ENCODE assay signal across 9 cellular contexts in the genomic region with DNA sequence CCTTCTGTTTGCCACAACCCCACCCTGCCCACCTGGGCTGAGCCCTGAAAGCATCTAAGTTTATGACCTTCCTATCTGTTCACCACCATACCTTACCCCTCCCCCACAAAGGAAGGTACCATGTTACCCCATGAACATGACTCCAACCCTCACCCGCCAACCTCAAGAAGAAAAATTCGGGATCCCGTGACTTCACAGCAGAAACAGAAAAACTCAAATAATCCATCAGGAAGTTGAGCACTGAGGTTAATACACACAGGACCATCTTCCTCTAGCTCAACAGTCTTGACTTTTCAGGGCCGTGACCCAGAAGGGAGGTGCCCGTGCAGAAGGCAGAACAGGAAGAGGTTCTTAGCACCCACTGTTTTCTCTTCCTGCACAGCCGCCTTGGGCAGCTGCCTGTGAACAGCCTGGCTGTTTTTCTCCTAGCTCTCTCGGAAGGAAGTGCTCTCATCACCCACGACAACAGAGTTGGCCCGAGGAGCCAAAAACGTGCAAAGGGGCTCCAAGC.
DNase-seq lines count a peak whose midpoint lies in the region; ATAC-seq, FAIRE-seq and TF ChIP-seq lines count a peak whose summit lies in the region.
"Had no signal": no experiment of that assay in that cellular context is flagged by ENCODE, and none has a peak within 500 bp of the region (broad histone marks: within the 10 kb centered on the region; RNA-seq: fewer than 3 reads in every experiment).

No MANE protein-coding gene starts in this region.

- DNase-seq in activated T-helper 9 cell treated with anti-CD3 and anti-CD28 coated beads, Interleukin-2, amount 50 U/mL, for 16 hours (ENCODE audit: low read depth), result peak; percentile 42
- DNase-seq in left lobe of liver (ENCODE audit: low spot score) (no peak), DMS53 treated with DMSO at 0.1 percent for 48 hours (lab: John Stamatoyannopoulos, UW; ENCODE audit: unreplicated experiment) (no peak), DMS79 treated with DMSO at 0.1 percent for 48 hours (lab: John Stamatoyannopoulos, UW) (no peak), H54 (ENCODE audit: insufficient read length, low spot score) (no peak)
- peak; percentile 51 to 58 for DNase-seq in stimulated activated CD8-positive, alpha-beta memory T cell treated with anti-CD3 and anti-CD28 coated beads, Interleukin-7, amount 100 ng/mL, for 4 hours (ENCODE audit: low read depth in 2 of 2)

- no peaks in the 10 kb centered on the region for H3K9me3 ChIP-seq in OCI-LY1 (ENCODE audit: low read length)

- no peak overlapping the region for H2AFZ ChIP-seq in OCI-LY1 (ENCODE audit: low read length)

- no peak for FAIRE-seq in H54 (lab: Jason Lieb, UNC)
- FAIRE-seq: islet of Langerhans had no signal

- H3K27ac ChIP-seq in OCI-LY1 (ENCODE audit: low read depth, low read length, poor library complexity, severe bottlenecking), result peak overlapping the region; percentile 96

- H3K9me2 ChIP-seq in OCI-LY1 (ENCODE audit: low read depth, low read length), result no peaks in the 10 kb centered on the region

- peaks cover 3% of the 10 kb centered on the region; the same call in 1 of the 2 replicates for H3F3A ChIP-seq in OCI-LY1 (ENCODE audit: insufficient read depth, low read length)

- H4K20me1 ChIP-seq in OCI-LY1 (ENCODE audit: insufficient read depth, low read length), result no peaks in the 10 kb centered on the region

- H3K36me3 ChIP-seq in OCI-LY1 (ENCODE audit: insufficient read depth, low read length), result peaks cover 8% of the 10 kb centered on the region; the same call in 1 of the 2 replicates

- H3K79me2 ChIP-seq in OCI-LY1 (ENCODE audit: insufficient read depth, low read length), result peaks cover 8% of the 10 kb centered on the region; the same call in 1 of the 2 replicates

- TF ChIP-seq CTCF in OCI-LY1 (IDR thresholded peaks at IDR 0.05; ENCODE audit: low read length), result no peak

- peak; percentile 78 for ATAC-seq in GM19467 (IDR thresholded peaks at IDR 0.05; ENCODE audit: unreplicated experiment)
- ATAC-seq in left lobe of liver, result peak; percentile 74

- peak overlapping the region; percentile 48 for H3K4me3 ChIP-seq in OCI-LY1 (ENCODE audit: low read depth, low read length, poor library complexity, severe bottlenecking)

- H3K4me2 ChIP-seq in OCI-LY1 (ENCODE audit: low read length), result peak overlapping the region; percentile 77

- TF ChIP-seq POLR2A in H54 (IDR thresholded peaks at IDR 0.05; ENCODE audit: low read depth, low read length), result no peak

- no peaks in the 10 kb centered on the region for H3K27me3 ChIP-seq in OCI-LY1 (ENCODE audit: insufficient read depth, low read length)

- H3K9ac ChIP-seq in OCI-LY1 (ENCODE audit: low read length), result peak overlapping the region; percentile 58

- peaks cover 90% of the 10 kb centered on the region for H3K4me1 ChIP-seq in OCI-LY1 (ENCODE audit: insufficient read depth, low read length, severe bottlenecking)

Comparison
In these comparisons a context has a peak if more than half of its experiments do, and no peak if none do; other contexts are left out.
1. DNase-seq: peak in activated T-helper 9 cell treated with anti-CD3 and anti-CD28 coated beads, Interleukin-2, amount 50 U/mL, for 16 hours (single experiment) and stimulated activated CD8-positive, alpha-beta memory T cell treated with anti-CD3 and anti-CD28 coated beads, Interleukin-7, amount 100 ng/mL, for 4 hours (2 of 2); none in left lobe of liver (single experiment), DMS53 treated with DMSO at 0.1 percent for 48 hours (single experiment), DMS79 treated with DMSO at 0.1 percent for 48 hours (single experiment) and H54 (single experiment).